3 cellular contexts compared by ENCODE assay signal in genomic region chr1:184932319-184932718, GRCh38.
"Had no signal": no experiment of that assay in that cellular context is flagged by ENCODE, and none has a peak within 500 bp of the region (broad histone marks: within the 10 kb centered on the region; RNA-seq: fewer than 3 reads in every experiment).

No MANE protein-coding gene starts in this region.

- ATAC-seq: GM12878 had no signal

- H3K4me3 ChIP-seq: GM12878 had no signal

- DNase-seq: GDM1, GF-D8 had no signal
